Comparison of ENCODE assay signal across 9 cellular contexts in the genomic region with DNA sequence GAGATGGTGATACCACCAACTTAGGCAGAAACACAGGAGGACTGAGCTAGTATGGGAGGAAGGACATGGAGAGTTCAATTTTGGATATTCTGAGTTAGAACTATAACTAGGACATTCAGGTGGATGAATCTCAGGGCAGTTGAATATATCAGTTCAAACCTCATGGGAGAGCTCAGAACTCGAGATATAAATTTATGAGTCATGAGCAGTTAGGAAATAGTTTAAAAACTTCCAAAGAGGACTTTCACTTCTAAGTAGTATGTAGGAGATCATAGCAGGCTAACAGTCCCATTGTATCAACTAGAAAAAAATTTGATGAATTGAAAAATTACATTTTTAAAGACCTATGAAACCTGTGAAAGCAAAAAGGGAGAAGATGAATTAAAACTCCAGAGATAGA.
"Had no signal": no experiment of that assay in that cellular context is flagged by ENCODE, and none has a peak within 500 bp of the region (broad histone marks: within the 10 kb centered on the region; RNA-seq: fewer than 3 reads in every experiment).

No MANE protein-coding gene starts in this region.

- ATAC-seq: GM23338, HCT116 had no signal

- H3K4me1 ChIP-seq: HAP-1 had no signal

- DNase-seq: GM23248, GOT3, H7, H9, HCEC 1CT, HFFc6 had no signal

- H3K4me3 ChIP-seq: GM23248, GM23338, HAP-1 had no signal

- H3K27ac ChIP-seq: GM23248 had no signal

- H3K36me3 ChIP-seq: HAP-1 had no signal

- H3K9me3 ChIP-seq: HAP-1 had no signal
